ENCODE assay signal across 8 cellular contexts in the genomic region with DNA sequence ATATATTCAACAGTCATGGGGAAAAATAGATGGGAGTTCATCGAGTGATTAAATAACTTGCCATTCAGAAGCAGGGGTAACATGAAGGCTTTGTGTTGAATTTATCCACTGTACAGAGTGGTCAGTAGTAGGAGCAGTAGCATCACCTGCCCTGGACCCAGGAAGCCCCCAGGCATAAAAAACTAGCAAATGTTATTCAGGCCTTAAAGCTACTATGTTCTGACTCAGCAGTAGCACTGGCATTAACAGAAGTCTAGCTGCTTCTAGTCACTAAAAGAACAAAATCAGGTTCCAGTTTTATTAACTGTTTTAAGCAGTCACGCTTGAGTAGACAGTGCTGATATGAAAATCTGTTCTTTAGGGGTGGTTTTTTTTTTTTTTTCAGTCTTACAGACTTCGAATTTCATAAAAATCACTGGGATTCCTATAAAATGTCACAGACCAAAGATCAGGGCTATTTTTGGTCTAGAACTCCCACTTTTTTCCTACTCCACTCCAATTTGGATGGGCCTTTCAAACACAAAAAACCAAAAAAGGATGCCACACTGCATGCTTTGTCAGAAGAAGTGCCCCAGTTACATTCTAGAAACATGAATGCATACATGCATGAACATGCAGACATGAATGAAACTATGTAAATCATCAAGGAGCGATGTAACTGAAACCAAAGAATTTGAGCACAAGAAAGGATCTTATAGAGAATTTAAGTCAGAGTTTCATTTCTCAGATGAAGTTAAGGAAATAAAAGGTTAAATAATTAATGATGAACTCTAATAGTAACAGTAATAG. TPM values are rescaled to one million over a fixed set of nuclear protein-coding genes. Genes with fewer than 3 reads are reported as not detected.
A peak's percentile ranks its signal among the peaks of the same experiment; 100 is the strongest.
DNase-seq lines count a peak whose midpoint lies in the region; ATAC-seq and TF ChIP-seq lines count a peak whose summit lies in the region.

No MANE protein-coding gene starts in this region.

- no peaks in the 10 kb centered on the region for H3K27me3 Mint-ChIP-seq in CD14-positive monocyte (ENCODE audit: low read depth in 3 of 3)

- peak; percentile 58 for ATAC-seq in GM19463 (IDR thresholded peaks at IDR 0.05; ENCODE audit: unreplicated experiment)

- no peak for TF ChIP-seq CTCF in CD14-positive monocyte (IDR thresholded peaks at IDR 0.05)
- no peak for TF ChIP-seq CTCF in dorsolateral prefrontal cortex (IDR thresholded peaks at IDR 0.05 in 54 of 56, conservative IDR thresholded peaks at IDR 0.05 in 2 of 56; ENCODE audit: low read depth in 1 of 56, partially characterized antibody in 56 of 56)

- no peaks in the 10 kb centered on the region for H3K9me3 Mint-ChIP-seq in CD14-positive monocyte

- peak overlapping the region; percentile 53 to 92 (median 80) for H3K27ac Mint-ChIP-seq in CD14-positive monocyte

- no peak for DNase-seq in CD14-positive monocyte (ENCODE audit: low spot score)
- DNase-seq in HT1080 (ENCODE audit: low read depth), result peak; percentile 45
- no peak for DNase-seq in dorsolateral prefrontal cortex
- DNase-seq in substantia nigra (lab: John Stamatoyannopoulos, UW), result no peak
- DNase-seq in NCI-H2029 treated with DMSO at 0.1 percent for 48 hours (lab: John Stamatoyannopoulos, UW), result no peak
- DNase-seq in stimulated activated naive CD4-positive, alpha-beta T cell (lab: John Stamatoyannopoulos, UW), result no peak
- DNase-seq in AG08395 (ENCODE audit: low spot score), result no peak

- intact Hi-C loops in CD14-positive monocyte (cut with micrococcal nuclease), result loop anchor here in 1 of 2 donors (5.0 kb wide), 2 partner anchors 70 to 210 kb away; no protein-coding TSS in a partner anchor
- intact Hi-C loops in dorsolateral prefrontal cortex (cut with DNase I), result loop anchor here (1.0 to 5.0 kb wide), 6 partner anchors 60 to 430 kb away; no protein-coding TSS in a partner anchor

- H3K27ac ChIP-seq in dorsolateral prefrontal cortex (peak overlapping the region in 38 of 59 donors; percentile 2 to 71 (median 43)), substantia nigra (ENCODE audit: low read depth, low read length, poor library complexity, severe bottlenecking) (peak overlapping the region; percentile 30)

- H3K27me3 ChIP-seq in dorsolateral prefrontal cortex, result no peaks in the 10 kb centered on the region

- H3K4me3 ChIP-seq in dorsolateral prefrontal cortex, result no peak overlapping the region

- H3K4me1 Mint-ChIP-seq in CD14-positive monocyte, result peaks cover 24% of the 10 kb centered on the region

- peak overlapping the region in 1 of 2 donors; percentile 45 for H3K4me3 Mint-ChIP-seq in CD14-positive monocyte

- H3K36me3 Mint-ChIP-seq in CD14-positive monocyte, result peaks cover 7% of the 10 kb centered on the region in 2 donors

RNA-seq across cellular contexts. Expression of a gene that starts 31.6 kb away (rescaled TPM):
- 1 to 10 TPM; 5.8 to 9.3 TPM for polyA plus RNA-seq in CD14-positive monocyte
- total RNA-seq in HT1080 (2014; rRNA removed; shearing (Covaris generic)), result 20.0 and 20.5 TPM in 2 replicates
- polyA plus RNA-seq in HT1080 (2015; cell fraction: cytosol; rRNA removed), result 23.3 and 23.8 TPM in 2 replicates
- polyA plus RNA-seq in HT1080 (2015; cell fraction: nucleus; rRNA removed), result 44.7 and 47.2 TPM in 2 replicates
- total RNA-seq in dorsolateral prefrontal cortex, result 10 to 100 TPM; 23.1 to 48.5 (median 32.7) TPM
